Comparison of ENCODE assay signal across 1 cellular context in the genomic region with DNA sequence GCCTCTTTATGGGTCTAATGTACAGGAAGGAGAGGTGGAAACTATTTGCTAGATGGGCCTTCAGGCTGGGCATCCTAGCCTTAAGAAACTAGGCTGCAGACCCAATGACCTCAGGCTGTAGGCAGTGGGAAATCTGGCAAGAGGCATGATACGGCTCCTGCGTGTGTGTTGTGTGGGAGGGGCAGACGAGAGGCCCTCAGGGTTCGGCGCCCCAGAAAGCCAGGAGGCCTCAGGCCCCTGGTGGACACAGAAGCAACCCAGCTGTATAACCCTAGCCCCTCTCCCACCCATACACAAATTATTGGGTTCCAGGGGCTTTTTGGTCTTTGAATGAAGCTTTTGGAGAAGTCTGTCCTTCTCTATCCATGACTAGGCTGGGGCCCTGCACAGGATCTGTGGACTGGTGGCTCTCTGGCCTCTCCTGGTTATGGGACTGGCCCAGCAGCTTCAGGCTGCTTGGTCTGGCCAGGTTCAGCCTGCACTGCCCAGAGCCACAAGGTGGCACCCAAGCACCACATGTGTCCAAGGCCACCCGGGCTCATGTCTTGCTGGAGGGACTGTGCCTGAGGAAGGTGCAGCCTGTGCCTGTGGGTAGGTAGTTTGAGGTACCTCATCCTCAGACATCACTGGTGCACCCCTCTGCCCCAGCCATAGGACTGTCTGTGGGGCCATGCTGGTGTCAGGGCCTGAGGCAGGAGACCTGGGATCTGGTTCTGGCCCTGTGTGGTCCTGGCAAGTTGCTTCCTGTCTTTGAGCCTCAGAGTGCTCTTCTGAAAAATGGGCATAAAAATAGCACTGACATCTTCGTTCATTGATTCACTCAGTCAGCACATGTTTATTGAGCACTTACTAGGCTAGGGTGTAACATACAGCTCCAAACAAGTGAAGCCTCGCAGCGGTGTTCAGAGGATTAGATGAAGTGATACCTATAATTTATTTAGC.
TF ChIP-seq lines count a peak whose summit lies in the region.

No MANE protein-coding gene starts in this region.

TF ChIP-seq in GM23338, 12 proteins besides CTCF, POLR2A, EP300 and RAD21 (continued from another document):
- TF ChIP-seq, protein P1, sequence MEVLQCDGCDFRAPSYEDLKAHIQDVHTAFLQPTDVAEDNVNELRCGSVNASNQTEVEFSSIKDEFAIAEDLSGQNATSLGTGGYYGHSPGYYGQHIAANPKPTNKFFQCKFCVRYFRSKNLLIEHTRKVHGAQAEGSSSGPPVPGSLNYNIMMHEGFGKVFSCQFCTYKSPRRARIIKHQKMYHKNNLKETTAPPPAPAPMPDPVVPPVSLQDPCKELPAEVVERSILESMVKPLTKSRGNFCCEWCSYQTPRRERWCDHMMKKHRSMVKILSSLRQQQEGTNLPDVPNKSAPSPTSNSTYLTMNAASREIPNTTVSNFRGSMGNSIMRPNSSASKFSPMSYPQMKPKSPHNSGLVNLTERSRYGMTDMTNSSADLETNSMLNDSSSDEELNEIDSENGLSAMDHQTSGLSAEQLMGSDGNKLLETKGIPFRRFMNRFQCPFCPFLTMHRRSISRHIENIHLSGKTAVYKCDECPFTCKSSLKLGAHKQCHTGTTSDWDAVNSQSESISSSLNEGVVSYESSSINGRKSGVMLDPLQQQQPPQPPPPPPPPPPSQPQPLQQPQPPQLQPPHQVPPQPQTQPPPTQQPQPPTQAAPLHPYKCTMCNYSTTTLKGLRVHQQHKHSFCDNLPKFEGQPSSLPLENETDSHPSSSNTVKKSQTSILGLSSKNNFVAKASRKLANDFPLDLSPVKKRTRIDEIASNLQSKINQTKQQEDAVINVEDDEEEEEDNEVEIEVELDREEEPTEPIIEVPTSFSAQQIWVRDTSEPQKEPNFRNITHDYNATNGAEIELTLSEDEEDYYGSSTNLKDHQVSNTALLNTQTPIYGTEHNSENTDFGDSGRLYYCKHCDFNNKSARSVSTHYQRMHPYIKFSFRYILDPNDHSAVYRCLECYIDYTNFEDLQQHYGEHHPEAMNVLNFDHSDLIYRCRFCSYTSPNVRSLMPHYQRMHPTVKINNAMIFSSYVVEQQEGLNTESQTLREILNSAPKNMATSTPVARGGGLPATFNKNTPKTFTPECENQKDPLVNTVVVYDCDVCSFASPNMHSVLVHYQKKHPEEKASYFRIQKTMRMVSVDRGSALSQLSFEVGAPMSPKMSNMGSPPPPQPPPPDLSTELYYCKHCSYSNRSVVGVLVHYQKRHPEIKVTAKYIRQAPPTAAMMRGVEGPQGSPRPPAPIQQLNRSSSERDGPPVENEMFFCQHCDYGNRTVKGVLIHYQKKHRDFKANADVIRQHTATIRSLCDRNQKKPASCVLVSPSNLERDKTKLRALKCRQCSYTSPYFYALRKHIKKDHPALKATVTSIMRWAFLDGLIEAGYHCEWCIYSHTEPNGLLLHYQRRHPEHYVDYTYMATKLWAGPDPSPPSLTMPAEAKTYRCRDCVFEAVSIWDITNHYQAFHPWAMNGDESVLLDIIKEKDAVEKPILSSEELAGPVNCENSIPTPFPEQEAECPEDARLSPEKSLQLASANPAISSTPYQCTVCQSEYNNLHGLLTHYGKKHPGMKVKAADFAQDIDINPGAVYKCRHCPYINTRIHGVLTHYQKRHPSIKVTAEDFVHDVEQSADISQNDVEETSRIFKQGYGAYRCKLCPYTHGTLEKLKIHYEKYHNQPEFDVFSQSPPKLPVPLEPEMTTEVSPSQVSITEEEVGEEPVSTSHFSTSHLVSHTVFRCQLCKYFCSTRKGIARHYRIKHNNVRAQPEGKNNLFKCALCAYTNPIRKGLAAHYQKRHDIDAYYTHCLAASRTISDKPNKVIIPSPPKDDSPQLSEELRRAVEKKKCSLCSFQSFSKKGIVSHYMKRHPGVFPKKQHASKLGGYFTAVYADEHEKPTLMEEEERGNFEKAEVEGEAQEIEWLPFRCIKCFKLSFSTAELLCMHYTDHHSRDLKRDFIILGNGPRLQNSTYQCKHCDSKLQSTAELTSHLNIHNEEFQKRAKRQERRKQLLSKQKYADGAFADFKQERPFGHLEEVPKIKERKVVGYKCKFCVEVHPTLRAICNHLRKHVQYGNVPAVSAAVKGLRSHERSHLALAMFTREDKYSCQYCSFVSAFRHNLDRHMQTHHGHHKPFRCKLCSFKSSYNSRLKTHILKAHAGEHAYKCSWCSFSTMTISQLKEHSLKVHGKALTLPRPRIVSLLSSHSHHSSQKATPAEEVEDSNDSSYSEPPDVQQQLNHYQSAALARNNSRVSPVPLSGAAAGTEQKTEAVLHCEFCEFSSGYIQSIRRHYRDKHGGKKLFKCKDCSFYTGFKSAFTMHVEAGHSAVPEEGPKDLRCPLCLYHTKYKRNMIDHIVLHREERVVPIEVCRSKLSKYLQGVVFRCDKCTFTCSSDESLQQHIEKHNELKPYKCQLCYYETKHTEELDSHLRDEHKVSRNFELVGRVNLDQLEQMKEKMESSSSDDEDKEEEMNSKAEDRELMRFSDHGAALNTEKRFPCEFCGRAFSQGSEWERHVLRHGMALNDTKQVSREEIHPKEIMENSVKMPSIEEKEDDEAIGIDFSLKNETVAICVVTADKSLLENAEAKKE (CRISPR knock-in tag; IDR thresholded peaks at IDR 0.05): no peak
- TF ChIP-seq ZNF331 (CRISPR knock-in tag; IDR thresholded peaks at IDR 0.05; ENCODE audit: low read depth) (no peak), CREB1 (CRISPR knock-in tag; IDR thresholded peaks at IDR 0.05; ENCODE audit: low read depth) (no peak), EZH2phosphoT487 (IDR thresholded peaks at IDR 0.05; ENCODE audit: unreplicated experiment) (no peak), STAT1 (IDR thresholded peaks at IDR 0.05; ENCODE audit: unreplicated experiment) (no peak)
- TF ChIP-seq, protein P2, sequence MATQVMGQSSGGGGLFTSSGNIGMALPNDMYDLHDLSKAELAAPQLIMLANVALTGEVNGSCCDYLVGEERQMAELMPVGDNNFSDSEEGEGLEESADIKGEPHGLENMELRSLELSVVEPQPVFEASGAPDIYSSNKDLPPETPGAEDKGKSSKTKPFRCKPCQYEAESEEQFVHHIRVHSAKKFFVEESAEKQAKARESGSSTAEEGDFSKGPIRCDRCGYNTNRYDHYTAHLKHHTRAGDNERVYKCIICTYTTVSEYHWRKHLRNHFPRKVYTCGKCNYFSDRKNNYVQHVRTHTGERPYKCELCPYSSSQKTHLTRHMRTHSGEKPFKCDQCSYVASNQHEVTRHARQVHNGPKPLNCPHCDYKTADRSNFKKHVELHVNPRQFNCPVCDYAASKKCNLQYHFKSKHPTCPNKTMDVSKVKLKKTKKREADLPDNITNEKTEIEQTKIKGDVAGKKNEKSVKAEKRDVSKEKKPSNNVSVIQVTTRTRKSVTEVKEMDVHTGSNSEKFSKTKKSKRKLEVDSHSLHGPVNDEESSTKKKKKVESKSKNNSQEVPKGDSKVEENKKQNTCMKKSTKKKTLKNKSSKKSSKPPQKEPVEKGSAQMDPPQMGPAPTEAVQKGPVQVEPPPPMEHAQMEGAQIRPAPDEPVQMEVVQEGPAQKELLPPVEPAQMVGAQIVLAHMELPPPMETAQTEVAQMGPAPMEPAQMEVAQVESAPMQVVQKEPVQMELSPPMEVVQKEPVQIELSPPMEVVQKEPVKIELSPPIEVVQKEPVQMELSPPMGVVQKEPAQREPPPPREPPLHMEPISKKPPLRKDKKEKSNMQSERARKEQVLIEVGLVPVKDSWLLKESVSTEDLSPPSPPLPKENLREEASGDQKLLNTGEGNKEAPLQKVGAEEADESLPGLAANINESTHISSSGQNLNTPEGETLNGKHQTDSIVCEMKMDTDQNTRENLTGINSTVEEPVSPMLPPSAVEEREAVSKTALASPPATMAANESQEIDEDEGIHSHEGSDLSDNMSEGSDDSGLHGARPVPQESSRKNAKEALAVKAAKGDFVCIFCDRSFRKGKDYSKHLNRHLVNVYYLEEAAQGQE (IDR thresholded peaks at IDR 0.05; ENCODE audit: unreplicated experiment): no peak
